ENCODE assay signal across 9 cellular contexts in the genomic region with DNA sequence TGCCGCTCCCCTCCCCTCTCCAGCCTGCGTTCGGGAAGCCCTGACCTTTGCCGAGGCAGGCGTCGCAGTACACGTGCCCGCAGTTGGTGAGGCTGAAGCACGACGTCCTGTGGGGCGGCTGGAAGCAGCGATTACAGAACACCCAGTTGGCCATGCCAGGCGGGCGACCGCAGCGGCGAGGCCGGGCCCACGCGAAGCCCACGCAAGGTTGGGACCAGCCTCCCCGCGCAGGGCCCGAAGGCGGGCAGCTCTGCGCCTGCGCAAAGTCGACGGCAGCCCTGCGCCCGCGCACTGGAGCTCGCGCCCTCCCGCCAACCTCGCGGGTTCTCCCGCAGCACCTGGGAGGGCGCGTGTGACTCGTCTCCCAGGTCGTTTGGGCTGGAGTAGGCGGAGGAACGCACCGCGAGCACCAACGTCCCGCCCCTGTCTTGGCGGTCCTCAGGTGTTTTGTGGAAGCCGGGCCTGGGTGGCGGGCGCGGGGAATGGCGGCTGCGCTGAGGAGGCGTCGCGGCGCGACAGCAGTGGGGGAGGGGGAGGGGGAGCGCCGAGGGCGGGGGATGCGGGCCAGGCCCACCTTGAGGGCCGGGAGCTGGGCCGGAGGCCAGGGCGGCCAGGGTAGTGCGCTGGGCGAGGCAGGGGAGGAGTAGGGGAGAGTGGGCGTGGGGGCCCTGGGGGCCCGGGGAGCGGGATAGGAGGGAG.
DNase-seq lines count a peak whose midpoint lies in the region; ATAC-seq and TF ChIP-seq lines count a peak whose summit lies in the region.
"Had no signal": no experiment of that assay in that cellular context is flagged by ENCODE, and none has a peak within 500 bp of the region (broad histone marks: within the 10 kb centered on the region; RNA-seq: fewer than 3 reads in every experiment).

A gene with protein sequence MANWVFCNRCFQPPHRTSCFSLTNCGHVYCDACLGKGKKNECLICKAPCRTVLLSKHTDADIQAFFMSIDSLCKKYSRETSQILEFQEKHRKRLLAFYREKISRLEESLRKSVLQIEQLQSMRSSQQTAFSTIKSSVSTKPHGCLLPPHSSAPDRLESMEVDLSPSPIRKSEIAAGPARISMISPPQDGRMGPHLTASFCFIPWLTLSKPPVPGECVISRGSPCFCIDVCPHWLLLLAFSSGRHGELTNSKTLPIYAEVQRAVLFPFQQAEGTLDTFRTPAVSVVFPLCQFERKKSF (minus strand): TSS at position 254 of the 699 bp plus-strand sequence. CDS start 100 bp downstream, at position 154.

- H3K27ac Mint-ChIP-seq in memory B cell: no peak within 1 kb of the TSS
- peak within 1 kb of the TSS in 1 of 2 donors; percentile 42 for H3K27ac Mint-ChIP-seq in stimulated activated naive CD8-positive, alpha-beta T cell treated with anti-CD3 and anti-CD28 coated beads, Interleukin-15, amount 100 ng/mL, for 72 hours

- no peak for TF ChIP-seq CTCF in cardiac fibroblast (IDR thresholded peaks at IDR 0.05; ENCODE audit: low read depth, low read length)

- H3K27me3 Mint-ChIP-seq in memory B cell: peaks cover 21% of the 10 kb centered on the region
- peaks cover 23% of the 10 kb centered on the region for H3K27me3 Mint-ChIP-seq in stimulated activated naive CD8-positive, alpha-beta T cell treated with anti-CD3 and anti-CD28 coated beads, Interleukin-15, amount 100 ng/mL, for 72 hours

- ATAC-seq in memory B cell (ENCODE audit: low read depth): peak; percentile 49
- peak; percentile 79 for ATAC-seq in stimulated activated naive CD8-positive, alpha-beta T cell treated with anti-CD3 and anti-CD28 coated beads, Interleukin-15, amount 100 ng/mL, for 72 hours
- no peak for ATAC-seq in GM21825 (IDR thresholded peaks at IDR 0.05; ENCODE audit: unreplicated experiment)
- ATAC-seq in GM21619 (IDR thresholded peaks at IDR 0.05; ENCODE audit: unreplicated experiment): no peak
- ATAC-seq: Panc1 had no signal

- no peaks in the 10 kb centered on the region for H3K9me3 Mint-ChIP-seq in memory B cell
- no peaks in the 10 kb centered on the region for H3K9me3 Mint-ChIP-seq in stimulated activated naive CD8-positive, alpha-beta T cell treated with anti-CD3 and anti-CD28 coated beads, Interleukin-15, amount 100 ng/mL, for 72 hours

- peaks cover 2% of the 10 kb centered on the region for H3K4me1 Mint-ChIP-seq in memory B cell
- H3K4me1 Mint-ChIP-seq in stimulated activated naive CD8-positive, alpha-beta T cell treated with anti-CD3 and anti-CD28 coated beads, Interleukin-15, amount 100 ng/mL, for 72 hours: peaks cover 7% of the 10 kb centered on the region

- H3K4me3 ChIP-seq in cardiac fibroblast (replicated peaks in 1 of 2; ENCODE audit: low read depth in 2 of 2, low read length in 2 of 2): peak within 1 kb of the TSS; percentile 28 to 30

- no peaks in the 10 kb centered on the region for H3K36me3 Mint-ChIP-seq in memory B cell

- peak within 1 kb of the TSS; percentile 72 for H3K4me3 Mint-ChIP-seq in memory B cell
- peak within 1 kb of the TSS; percentile 69 to 82 for H3K4me3 Mint-ChIP-seq in stimulated activated naive CD8-positive, alpha-beta T cell treated with anti-CD3 and anti-CD28 coated beads, Interleukin-15, amount 100 ng/mL, for 72 hours

- DNase-seq in NCI-H526 (lab: John Stamatoyannopoulos, UW) (peak; percentile 2 to 34), NCI-H526 treated with DMSO at 0.1 percent for 48 hours (lab: John Stamatoyannopoulos, UW) (no peak), cardiac fibroblast (ENCODE audit: low read depth in 2 of 2) (peak in 1 of 2 donors; percentile 23), memory B cell (ENCODE audit: low spot score in 2 of 2) (no peak), SHP77 (lab: John Stamatoyannopoulos, UW) (no peak)
- peak; percentile 43 to 50 for DNase-seq in stimulated activated naive CD8-positive, alpha-beta T cell treated with anti-CD3 and anti-CD28 coated beads, Interleukin-15, amount 100 ng/mL, for 72 hours

Comparison
In these comparisons a context has a peak if more than half of its experiments do, and no peak if none do; other contexts are left out.
1. DNase-seq: peak in NCI-H526 (2 of 2) and stimulated activated naive CD8-positive, alpha-beta T cell treated with anti-CD3 and anti-CD28 coated beads, Interleukin-15, amount 100 ng/mL, for 72 hours (2 of 2); none in NCI-H526 treated with DMSO at 0.1 percent for 48 hours (single experiment), memory B cell (0 of 2) and SHP77 (0 of 2).
2. ATAC-seq: peak in memory B cell (single experiment) and stimulated activated naive CD8-positive, alpha-beta T cell treated with anti-CD3 and anti-CD28 coated beads, Interleukin-15, amount 100 ng/mL, for 72 hours (single experiment); none in GM21825 (single experiment) and GM21619 (single experiment).